Comparison of ENCODE assay signal across 1 cellular context in the genomic region with DNA sequence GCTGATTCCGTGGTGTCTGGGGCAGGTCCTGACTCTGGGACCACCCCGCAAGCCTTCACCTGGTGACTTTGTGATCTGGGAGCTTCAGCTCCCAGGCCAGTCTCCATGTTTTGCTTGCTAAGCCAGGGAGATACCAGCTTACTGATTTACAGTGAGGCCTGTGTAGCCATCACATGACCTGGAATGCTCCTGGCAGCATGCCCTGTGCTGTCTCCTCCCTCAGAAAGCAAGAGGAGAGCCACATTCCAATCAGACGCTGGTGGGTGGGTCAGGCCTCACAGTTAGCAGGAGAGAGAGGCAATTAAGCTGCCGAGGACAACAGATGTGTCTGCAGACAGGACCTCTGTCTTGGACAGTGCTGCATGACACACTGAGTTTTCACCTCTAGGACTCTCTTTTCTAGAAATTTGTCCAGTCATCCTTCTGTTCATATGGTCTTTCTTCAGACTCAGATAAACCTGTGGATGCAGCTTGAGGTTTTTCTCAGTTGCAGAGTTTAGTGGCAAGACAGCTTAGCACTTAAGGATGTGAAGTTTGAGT.
TF ChIP-seq lines count a peak whose summit lies in the region.

No MANE protein-coding gene starts in this region.

TF ChIP-seq in HepG2, 621 proteins besides CTCF, POLR2A, EP300 and RAD21 (continued from another document and continues in another):
- TF ChIP-seq, protein P1, sequence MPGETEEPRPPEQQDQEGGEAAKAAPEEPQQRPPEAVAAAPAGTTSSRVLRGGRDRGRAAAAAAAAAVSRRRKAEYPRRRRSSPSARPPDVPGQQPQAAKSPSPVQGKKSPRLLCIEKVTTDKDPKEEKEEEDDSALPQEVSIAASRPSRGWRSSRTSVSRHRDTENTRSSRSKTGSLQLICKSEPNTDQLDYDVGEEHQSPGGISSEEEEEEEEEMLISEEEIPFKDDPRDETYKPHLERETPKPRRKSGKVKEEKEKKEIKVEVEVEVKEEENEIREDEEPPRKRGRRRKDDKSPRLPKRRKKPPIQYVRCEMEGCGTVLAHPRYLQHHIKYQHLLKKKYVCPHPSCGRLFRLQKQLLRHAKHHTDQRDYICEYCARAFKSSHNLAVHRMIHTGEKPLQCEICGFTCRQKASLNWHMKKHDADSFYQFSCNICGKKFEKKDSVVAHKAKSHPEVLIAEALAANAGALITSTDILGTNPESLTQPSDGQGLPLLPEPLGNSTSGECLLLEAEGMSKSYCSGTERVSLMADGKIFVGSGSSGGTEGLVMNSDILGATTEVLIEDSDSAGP (CRISPR knock-in tag; IDR thresholded peaks at IDR 0.05; ENCODE audit: borderline replicate concordance), result peak; percentile 59
- TF ChIP-seq WIZ (CRISPR knock-in tag; IDR thresholded peaks at IDR 0.05) (no peak), XRCC5 (optimal IDR thresholded peaks at IDR 0.05; ENCODE audit: low read length) (peak; percentile 30), ZNF670 (CRISPR knock-in tag; IDR thresholded peaks at IDR 0.05; ENCODE audit: borderline replicate concordance) (no peak), HMGA1 (CRISPR knock-in tag; conservative IDR thresholded peaks at IDR 0.05) (no peak), CREB1 (IDR thresholded peaks at IDR 0.05) (no peak), CREB1 (CRISPR knock-in tag; IDR thresholded peaks at IDR 0.05) (peak; percentile 50; the same call in 1 of the 2 replicates), ZNF616 (CRISPR knock-in tag; IDR thresholded peaks at IDR 0.05; ENCODE audit: low read depth) (no peak), ZNF264 (CRISPR knock-in tag; IDR thresholded peaks at IDR 0.05) (no peak), ZNF567 (CRISPR knock-in tag; IDR thresholded peaks at IDR 0.05; ENCODE audit: borderline replicate concordance) (no peak), SYNCRIP (IDR thresholded peaks at IDR 0.05; ENCODE audit: insufficient read depth, low read depth, low read length) (no peak), HMG20B (CRISPR knock-in tag; conservative IDR thresholded peaks at IDR 0.05) (0 out of 2 replicates have a peak, but pooled peaks have one; percentile 41), FOXK1 (CRISPR knock-in tag; IDR thresholded peaks at IDR 0.05; ENCODE audit: borderline replicate concordance, low read depth) (peak; percentile 58; the same call in 1 of the 2 replicates), GATAD2A (CRISPR knock-in tag; IDR thresholded peaks at IDR 0.05) (peak; percentile 74), ATF1 (CRISPR knock-in tag; IDR thresholded peaks at IDR 0.05) (no peak), ZNF430 (CRISPR knock-in tag; IDR thresholded peaks at IDR 0.05) (peak; percentile 82; the same call in 1 of the 2 replicates), TARDBP (CRISPR knock-in tag; IDR thresholded peaks at IDR 0.05) (no peak), ZMYM2 (CRISPR knock-in tag; IDR thresholded peaks at IDR 0.05) (no peak), ZFP1 (CRISPR knock-in tag; IDR thresholded peaks at IDR 0.05) (peak; percentile 42; the same call in 1 of the 2 replicates), EED (CRISPR knock-in tag; IDR thresholded peaks at IDR 0.05) (no peak), BRD4 (CRISPR knock-in tag; IDR thresholded peaks at IDR 0.05) (0 out of 2 replicates have a peak, but pooled peaks have one; percentile 39), CCDC6 (CRISPR knock-in tag; IDR thresholded peaks at IDR 0.05) (no peak), TEAD2 (CRISPR knock-in tag; IDR thresholded peaks at IDR 0.05) (no peak), STAT5B (CRISPR knock-in tag; IDR thresholded peaks at IDR 0.05) (no peak), ZNF431 (CRISPR knock-in tag; IDR thresholded peaks at IDR 0.05; ENCODE audit: borderline replicate concordance, low read depth) (no peak), ZNF674 (CRISPR knock-in tag; IDR thresholded peaks at IDR 0.05; ENCODE audit: low read depth) (no peak), RFX3 (CRISPR knock-in tag; IDR thresholded peaks at IDR 0.05) (no peak), FOXA1 (IDR thresholded peaks at IDR 0.05) (no peak), FOXA1 (CRISPR knock-in tag; IDR thresholded peaks at IDR 0.05) (no peak)
- TF ChIP-seq, protein P2, sequence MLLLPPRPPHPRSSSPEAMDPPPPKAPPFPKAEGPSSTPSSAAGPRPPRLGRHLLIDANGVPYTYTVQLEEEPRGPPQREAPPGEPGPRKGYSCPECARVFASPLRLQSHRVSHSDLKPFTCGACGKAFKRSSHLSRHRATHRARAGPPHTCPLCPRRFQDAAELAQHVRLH (CRISPR knock-in tag; IDR thresholded peaks at IDR 0.05; ENCODE audit: borderline replicate concordance, low read depth), result peak; percentile 50; the same call in 1 of the 2 replicates
- TF ChIP-seq, protein P3, sequence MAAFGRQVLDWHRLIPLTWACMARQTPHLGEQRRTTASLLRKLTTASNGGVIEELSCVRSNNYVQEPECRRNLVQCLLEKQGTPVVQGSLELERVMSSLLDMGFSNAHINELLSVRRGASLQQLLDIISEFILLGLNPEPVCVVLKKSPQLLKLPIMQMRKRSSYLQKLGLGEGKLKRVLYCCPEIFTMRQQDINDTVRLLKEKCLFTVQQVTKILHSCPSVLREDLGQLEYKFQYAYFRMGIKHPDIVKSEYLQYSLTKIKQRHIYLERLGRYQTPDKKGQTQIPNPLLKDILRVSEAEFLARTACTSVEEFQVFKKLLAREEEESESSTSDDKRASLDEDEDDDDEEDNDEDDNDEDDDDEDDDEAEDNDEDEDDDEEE (CRISPR knock-in tag; IDR thresholded peaks at IDR 0.05), result no peak
- TF ChIP-seq, protein P4, sequence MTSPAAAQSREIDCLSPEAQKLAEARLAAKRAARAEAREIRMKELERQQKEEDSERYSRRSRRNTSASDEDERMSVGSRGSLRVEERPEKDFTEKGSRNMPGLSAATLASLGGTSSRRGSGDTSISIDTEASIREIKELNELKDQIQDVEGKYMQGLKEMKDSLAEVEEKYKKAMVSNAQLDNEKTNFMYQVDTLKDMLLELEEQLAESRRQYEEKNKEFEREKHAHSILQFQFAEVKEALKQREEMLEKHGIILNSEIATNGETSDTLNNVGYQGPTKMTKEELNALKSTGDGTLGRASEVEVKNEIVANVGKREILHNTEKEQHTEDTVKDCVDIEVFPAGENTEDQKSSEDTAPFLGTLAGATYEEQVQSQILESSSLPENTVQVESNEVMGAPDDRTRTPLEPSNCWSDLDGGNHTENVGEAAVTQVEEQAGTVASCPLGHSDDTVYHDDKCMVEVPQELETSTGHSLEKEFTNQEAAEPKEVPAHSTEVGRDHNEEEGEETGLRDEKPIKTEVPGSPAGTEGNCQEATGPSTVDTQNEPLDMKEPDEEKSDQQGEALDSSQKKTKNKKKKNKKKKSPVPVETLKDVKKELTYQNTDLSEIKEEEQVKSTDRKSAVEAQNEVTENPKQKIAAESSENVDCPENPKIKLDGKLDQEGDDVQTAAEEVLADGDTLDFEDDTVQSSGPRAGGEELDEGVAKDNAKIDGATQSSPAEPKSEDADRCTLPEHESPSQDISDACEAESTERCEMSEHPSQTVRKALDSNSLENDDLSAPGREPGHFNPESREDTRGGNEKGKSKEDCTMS (CRISPR knock-in tag; conservative IDR thresholded peaks at IDR 0.05), result no peak
- TF ChIP-seq, protein P5, sequence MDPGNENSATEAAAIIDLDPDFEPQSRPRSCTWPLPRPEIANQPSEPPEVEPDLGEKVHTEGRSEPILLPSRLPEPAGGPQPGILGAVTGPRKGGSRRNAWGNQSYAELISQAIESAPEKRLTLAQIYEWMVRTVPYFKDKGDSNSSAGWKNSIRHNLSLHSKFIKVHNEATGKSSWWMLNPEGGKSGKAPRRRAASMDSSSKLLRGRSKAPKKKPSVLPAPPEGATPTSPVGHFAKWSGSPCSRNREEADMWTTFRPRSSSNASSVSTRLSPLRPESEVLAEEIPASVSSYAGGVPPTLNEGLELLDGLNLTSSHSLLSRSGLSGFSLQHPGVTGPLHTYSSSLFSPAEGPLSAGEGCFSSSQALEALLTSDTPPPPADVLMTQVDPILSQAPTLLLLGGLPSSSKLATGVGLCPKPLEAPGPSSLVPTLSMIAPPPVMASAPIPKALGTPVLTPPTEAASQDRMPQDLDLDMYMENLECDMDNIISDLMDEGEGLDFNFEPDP (CRISPR knock-in tag; conservative IDR thresholded peaks at IDR 0.05), result no peak
- TF ChIP-seq, protein P6, sequence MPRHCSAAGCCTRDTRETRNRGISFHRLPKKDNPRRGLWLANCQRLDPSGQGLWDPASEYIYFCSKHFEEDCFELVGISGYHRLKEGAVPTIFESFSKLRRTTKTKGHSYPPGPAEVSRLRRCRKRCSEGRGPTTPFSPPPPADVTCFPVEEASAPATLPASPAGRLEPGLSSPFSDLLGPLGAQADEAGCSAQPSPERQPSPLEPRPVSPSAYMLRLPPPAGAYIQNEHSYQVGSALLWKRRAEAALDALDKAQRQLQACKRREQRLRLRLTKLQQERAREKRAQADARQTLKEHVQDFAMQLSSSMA (CRISPR knock-in tag; IDR thresholded peaks at IDR 0.05), result no peak
- TF ChIP-seq, protein P7, sequence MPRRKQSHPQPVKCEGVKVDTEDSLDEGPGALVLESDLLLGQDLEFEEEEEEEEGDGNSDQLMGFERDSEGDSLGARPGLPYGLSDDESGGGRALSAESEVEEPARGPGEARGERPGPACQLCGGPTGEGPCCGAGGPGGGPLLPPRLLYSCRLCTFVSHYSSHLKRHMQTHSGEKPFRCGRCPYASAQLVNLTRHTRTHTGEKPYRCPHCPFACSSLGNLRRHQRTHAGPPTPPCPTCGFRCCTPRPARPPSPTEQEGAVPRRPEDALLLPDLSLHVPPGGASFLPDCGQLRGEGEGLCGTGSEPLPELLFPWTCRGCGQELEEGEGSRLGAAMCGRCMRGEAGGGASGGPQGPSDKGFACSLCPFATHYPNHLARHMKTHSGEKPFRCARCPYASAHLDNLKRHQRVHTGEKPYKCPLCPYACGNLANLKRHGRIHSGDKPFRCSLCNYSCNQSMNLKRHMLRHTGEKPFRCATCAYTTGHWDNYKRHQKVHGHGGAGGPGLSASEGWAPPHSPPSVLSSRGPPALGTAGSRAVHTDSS (CRISPR knock-in tag; conservative IDR thresholded peaks at IDR 0.05), result no peak
- TF ChIP-seq, protein P8, sequence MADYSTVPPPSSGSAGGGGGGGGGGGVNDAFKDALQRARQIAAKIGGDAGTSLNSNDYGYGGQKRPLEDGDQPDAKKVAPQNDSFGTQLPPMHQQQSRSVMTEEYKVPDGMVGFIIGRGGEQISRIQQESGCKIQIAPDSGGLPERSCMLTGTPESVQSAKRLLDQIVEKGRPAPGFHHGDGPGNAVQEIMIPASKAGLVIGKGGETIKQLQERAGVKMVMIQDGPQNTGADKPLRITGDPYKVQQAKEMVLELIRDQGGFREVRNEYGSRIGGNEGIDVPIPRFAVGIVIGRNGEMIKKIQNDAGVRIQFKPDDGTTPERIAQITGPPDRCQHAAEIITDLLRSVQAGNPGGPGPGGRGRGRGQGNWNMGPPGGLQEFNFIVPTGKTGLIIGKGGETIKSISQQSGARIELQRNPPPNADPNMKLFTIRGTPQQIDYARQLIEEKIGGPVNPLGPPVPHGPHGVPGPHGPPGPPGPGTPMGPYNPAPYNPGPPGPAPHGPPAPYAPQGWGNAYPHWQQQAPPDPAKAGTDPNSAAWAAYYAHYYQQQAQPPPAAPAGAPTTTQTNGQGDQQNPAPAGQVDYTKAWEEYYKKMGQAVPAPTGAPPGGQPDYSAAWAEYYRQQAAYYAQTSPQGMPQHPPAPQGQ (CRISPR knock-in tag; IDR thresholded peaks at IDR 0.05; ENCODE audit: borderline replicate concordance), result no peak
- TF ChIP-seq, protein P9, sequence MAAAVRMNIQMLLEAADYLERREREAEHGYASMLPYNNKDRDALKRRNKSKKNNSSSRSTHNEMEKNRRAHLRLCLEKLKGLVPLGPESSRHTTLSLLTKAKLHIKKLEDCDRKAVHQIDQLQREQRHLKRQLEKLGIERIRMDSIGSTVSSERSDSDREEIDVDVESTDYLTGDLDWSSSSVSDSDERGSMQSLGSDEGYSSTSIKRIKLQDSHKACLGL (CRISPR knock-in tag; IDR thresholded peaks at IDR 0.05), result no peak
- TF ChIP-seq, protein P10, sequence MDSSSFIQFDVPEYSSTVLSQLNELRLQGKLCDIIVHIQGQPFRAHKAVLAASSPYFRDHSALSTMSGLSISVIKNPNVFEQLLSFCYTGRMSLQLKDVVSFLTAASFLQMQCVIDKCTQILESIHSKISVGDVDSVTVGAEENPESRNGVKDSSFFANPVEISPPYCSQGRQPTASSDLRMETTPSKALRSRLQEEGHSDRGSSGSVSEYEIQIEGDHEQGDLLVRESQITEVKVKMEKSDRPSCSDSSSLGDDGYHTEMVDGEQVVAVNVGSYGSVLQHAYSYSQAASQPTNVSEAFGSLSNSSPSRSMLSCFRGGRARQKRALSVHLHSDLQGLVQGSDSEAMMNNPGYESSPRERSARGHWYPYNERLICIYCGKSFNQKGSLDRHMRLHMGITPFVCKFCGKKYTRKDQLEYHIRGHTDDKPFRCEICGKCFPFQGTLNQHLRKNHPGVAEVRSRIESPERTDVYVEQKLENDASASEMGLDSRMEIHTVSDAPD (CRISPR knock-in tag; IDR thresholded peaks at IDR 0.05), result no peak
- TF ChIP-seq, protein P11, sequence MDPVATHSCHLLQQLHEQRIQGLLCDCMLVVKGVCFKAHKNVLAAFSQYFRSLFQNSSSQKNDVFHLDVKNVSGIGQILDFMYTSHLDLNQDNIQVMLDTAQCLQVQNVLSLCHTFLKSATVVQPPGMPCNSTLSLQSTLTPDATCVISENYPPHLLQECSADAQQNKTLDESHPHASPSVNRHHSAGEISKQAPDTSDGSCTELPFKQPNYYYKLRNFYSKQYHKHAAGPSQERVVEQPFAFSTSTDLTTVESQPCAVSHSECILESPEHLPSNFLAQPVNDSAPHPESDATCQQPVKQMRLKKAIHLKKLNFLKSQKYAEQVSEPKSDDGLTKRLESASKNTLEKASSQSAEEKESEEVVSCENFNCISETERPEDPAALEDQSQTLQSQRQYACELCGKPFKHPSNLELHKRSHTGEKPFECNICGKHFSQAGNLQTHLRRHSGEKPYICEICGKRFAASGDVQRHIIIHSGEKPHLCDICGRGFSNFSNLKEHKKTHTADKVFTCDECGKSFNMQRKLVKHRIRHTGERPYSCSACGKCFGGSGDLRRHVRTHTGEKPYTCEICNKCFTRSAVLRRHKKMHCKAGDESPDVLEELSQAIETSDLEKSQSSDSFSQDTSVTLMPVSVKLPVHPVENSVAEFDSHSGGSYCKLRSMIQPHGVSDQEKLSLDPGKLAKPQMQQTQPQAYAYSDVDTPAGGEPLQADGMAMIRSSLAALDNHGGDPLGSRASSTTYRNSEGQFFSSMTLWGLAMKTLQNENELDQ (CRISPR knock-in tag; IDR thresholded peaks at IDR 0.05; ENCODE audit: borderline replicate concordance), result no peak
